Comparison of ENCODE assay signal across 9 cellular contexts in genomic region chr2:23387221-23387550, GRCh38. TPM values are rescaled to one million over a fixed set of nuclear protein-coding genes. Genes with fewer than 3 reads are reported as not detected.
DNase-seq lines count a peak whose midpoint lies in the region; ATAC-seq, FAIRE-seq and TF ChIP-seq lines count a peak whose summit lies in the region.
"Had no signal": no experiment of that assay in that cellular context is flagged by ENCODE, and none has a peak within 500 bp of the region (broad histone marks: within the 10 kb centered on the region; RNA-seq: fewer than 3 reads in every experiment).

No MANE protein-coding gene starts in this region.

- H3K36me3 Mint-ChIP-seq in activated CD4-positive, alpha-beta T cell treated with anti-CD3 and anti-CD28 coated beads for 36 hours (ENCODE audit: low read depth): no peaks in the 10 kb centered on the region
- H3K36me3 Mint-ChIP-seq in activated T-helper 1 cell treated with anti-CD3 and anti-CD28 coated beads, Interleukin-12 subunit alpha, Interleukin-12 subunit beta, Interleukin-2, Interleukin-4 antibody, amounts not matched to agents 30 ng/mL and 10 ng/mL and 1 ng/mL, durations not matched to agents 14 hours and 24 hours and 36 hours (ENCODE audit: low read depth): no peaks in the 10 kb centered on the region

- no peaks in the 10 kb centered on the region for H3K27me3 ChIP-seq in keratinocyte (ENCODE audit: control insufficient read depth, extremely low read depth, insufficient read depth, low read length)
- H3K27me3 ChIP-seq in testis: no peaks in the 10 kb centered on the region

- H4K20me1 ChIP-seq in keratinocyte (ENCODE audit: control insufficient read depth, extremely low read depth, insufficient read depth, low read length): no peaks in the 10 kb centered on the region

- intact Hi-C loops in activated CD4-positive, alpha-beta T cell treated with anti-CD3 and anti-CD28 coated beads for 36 hours (cut with DNase I, micrococcal nuclease): loop anchor here in 1 of 2 experiments (10.0 kb wide), 2 partner anchors 538 to 688 kb away; partner anchors contain the start of genes ATAD2B and SF3B6
- intact Hi-C loops in activated T-helper 1 cell treated with anti-CD3 and anti-CD28 coated beads, Interleukin-12 subunit alpha, Interleukin-12 subunit beta, Interleukin-2, Interleukin-4 antibody, amounts not matched to agents 30 ng/mL and 10 ng/mL and 1 ng/mL, durations not matched to agents 14 hours and 24 hours and 36 hours (cut with micrococcal nuclease): loop anchor here (2.0 to 5.0 kb wide), 2 partner anchors 65 to 102 kb away; no protein-coding TSS in a partner anchor
- intact Hi-C loops in testis (cut with DNase I; ENCODE audit: low total_unique reads): no loop called here

- peaks cover 65% of the 10 kb centered on the region for H3K27me3 Mint-ChIP-seq in activated CD4-positive, alpha-beta T cell treated with anti-CD3 and anti-CD28 coated beads for 36 hours
- peaks cover 71% of the 10 kb centered on the region for H3K27me3 Mint-ChIP-seq in activated T-helper 1 cell treated with anti-CD3 and anti-CD28 coated beads, Interleukin-12 subunit alpha, Interleukin-12 subunit beta, Interleukin-2, Interleukin-4 antibody, amounts not matched to agents 30 ng/mL and 10 ng/mL and 1 ng/mL, durations not matched to agents 14 hours and 24 hours and 36 hours (ENCODE audit: insufficient read depth)

- H3K4me1 ChIP-seq in keratinocyte (ENCODE audit: control insufficient read depth, extremely low read depth, insufficient read depth, low read length) (peaks cover 29% of the 10 kb centered on the region), testis (no peaks in the 10 kb centered on the region)

- CTCF ChIA-PET in activated CD4-positive, alpha-beta T cell treated with anti-CD3 and anti-CD28 coated beads for 36 hours (lab: Charles Lee): no interaction called here

- POLR2A ChIA-PET in activated CD4-positive, alpha-beta T cell treated with anti-CD3 and anti-CD28 coated beads for 36 hours (lab: Charles Lee): no interaction called here

- H3K9ac ChIP-seq in keratinocyte (ENCODE audit: control insufficient read depth, extremely low read depth, insufficient read depth, low read length): peak overlapping the region; percentile 73

- H3K9me3 ChIP-seq in keratinocyte (ENCODE audit: control insufficient read depth, low read depth, low read length) (no peaks in the 10 kb centered on the region), testis (no peaks in the 10 kb centered on the region)

- peak overlapping the region; percentile 76 for H3K4me3 Mint-ChIP-seq in activated CD4-positive, alpha-beta T cell treated with anti-CD3 and anti-CD28 coated beads for 36 hours
- H3K4me3 Mint-ChIP-seq in activated T-helper 1 cell treated with anti-CD3 and anti-CD28 coated beads, Interleukin-12 subunit alpha, Interleukin-12 subunit beta, Interleukin-2, Interleukin-4 antibody, amounts not matched to agents 30 ng/mL and 10 ng/mL and 1 ng/mL, durations not matched to agents 14 hours and 24 hours and 36 hours: peak overlapping the region; percentile 71

- WGBS in testis, 2 donors: 5 to 11% methylated on average over 9 of the region's 9 CpGs

- H3K9me1 ChIP-seq in keratinocyte (ENCODE audit: control insufficient read depth, extremely low read depth, insufficient read depth, low read length): peaks cover 2% of the 10 kb centered on the region

- H3K36me3 ChIP-seq in keratinocyte (ENCODE audit: control insufficient read depth in 2 of 2, extremely low read depth in 1 of 2, insufficient read depth in 2 of 2, low read length in 2 of 2): no peaks in the 10 kb centered on the region
- H3K36me3 ChIP-seq in testis (ENCODE audit: low read depth, missing control alignments): no peaks in the 10 kb centered on the region

- no peaks in the 10 kb centered on the region for H3K9me3 Mint-ChIP-seq in activated CD4-positive, alpha-beta T cell treated with anti-CD3 and anti-CD28 coated beads for 36 hours (ENCODE audit: low read depth)
- H3K9me3 Mint-ChIP-seq in activated T-helper 1 cell treated with anti-CD3 and anti-CD28 coated beads, Interleukin-12 subunit alpha, Interleukin-12 subunit beta, Interleukin-2, Interleukin-4 antibody, amounts not matched to agents 30 ng/mL and 10 ng/mL and 1 ng/mL, durations not matched to agents 14 hours and 24 hours and 36 hours: no peaks in the 10 kb centered on the region

- no peak overlapping the region for H3K27ac ChIP-seq in keratinocyte (ENCODE audit: control insufficient read depth, insufficient read depth, low read length)
- no peak overlapping the region for H3K27ac ChIP-seq in testis

- peaks cover 18% of the 10 kb centered on the region for H3K4me1 Mint-ChIP-seq in activated CD4-positive, alpha-beta T cell treated with anti-CD3 and anti-CD28 coated beads for 36 hours
- peaks cover 5% of the 10 kb centered on the region for H3K4me1 Mint-ChIP-seq in activated T-helper 1 cell treated with anti-CD3 and anti-CD28 coated beads, Interleukin-12 subunit alpha, Interleukin-12 subunit beta, Interleukin-2, Interleukin-4 antibody, amounts not matched to agents 30 ng/mL and 10 ng/mL and 1 ng/mL, durations not matched to agents 14 hours and 24 hours and 36 hours (ENCODE audit: low read depth)

- H3K4me2 ChIP-seq in keratinocyte (ENCODE audit: control insufficient read depth, extremely low read depth, insufficient read depth, low read depth, low read length): peak overlapping the region; percentile 89

- FAIRE-seq in keratinocyte (lab: Jason Lieb, UNC) (no peak), GM12891 (lab: Jason Lieb, UNC) (no peak)

- no peak overlapping the region for H3K27ac Mint-ChIP-seq in activated CD4-positive, alpha-beta T cell treated with anti-CD3 and anti-CD28 coated beads for 36 hours
- H3K27ac Mint-ChIP-seq in activated T-helper 1 cell treated with anti-CD3 and anti-CD28 coated beads, Interleukin-12 subunit alpha, Interleukin-12 subunit beta, Interleukin-2, Interleukin-4 antibody, amounts not matched to agents 30 ng/mL and 10 ng/mL and 1 ng/mL, durations not matched to agents 14 hours and 24 hours and 36 hours: no peak overlapping the region

- no peak for ATAC-seq in activated CD4-positive, alpha-beta T cell treated with anti-CD3 and anti-CD28 coated beads for 36 hours

- no peak for TF ChIP-seq POLR2A in testis (IDR thresholded peaks at IDR 0.05)
- no peak for TF ChIP-seq POLR2A in GM12891 (IDR thresholded peaks at IDR 0.05; ENCODE audit: low read depth, low read length)

- peak overlapping the region; percentile 66 to 76 (median 73) for H3K4me3 ChIP-seq in keratinocyte (ENCODE audit: control insufficient read depth in 2 of 3, extremely low read depth in 1 of 3, insufficient read depth in 2 of 3, low read depth in 1 of 3, low read length in 3 of 3)
- peak overlapping the region; percentile 62 to 64 for H3K4me3 ChIP-seq in testis

- TF ChIP-seq CTCF in keratinocyte (optimal IDR thresholded peaks at IDR 0.05 in 1 of 3, IDR thresholded peaks at IDR 0.05 in 1 of 3, conservative IDR thresholded peaks at IDR 0.05 in 1 of 3; ENCODE audit: extremely low read depth in 1 of 3, insufficient read depth in 2 of 3, low read length in 3 of 3) (no peak), testis (IDR thresholded peaks at IDR 0.05) (no peak)

- peaks cover 29% of the 10 kb centered on the region for H3K79me2 ChIP-seq in keratinocyte (ENCODE audit: control insufficient read depth, insufficient read depth, low read length)

- DNase-seq in activated CD4-positive, alpha-beta T cell treated with anti-CD3 and anti-CD28 coated beads for 36 hours: no peak
- no peak for DNase-seq in activated CD4-positive, alpha-beta T cell treated with anti-CD3 and anti-CD28 coated beads for 1 hour
- DNase-seq in activated T-helper 1 cell treated with anti-CD3 and anti-CD28 coated beads, Interleukin-12 subunit alpha, Interleukin-12 subunit beta, Interleukin-2, Interleukin-4 antibody, amounts not matched to agents 30 ng/mL and 10 ng/mL and 1 ng/mL, durations not matched to agents 14 hours and 24 hours and 36 hours (ENCODE audit: low spot score): no peak
- no peak for DNase-seq in keratinocyte (ENCODE audit: low read depth, low spot score)
- DNase-seq in testis: no peak
- no peak for DNase-seq in GM12891 (ENCODE audit: insufficient read length, low spot score)
- no peak for DNase-seq in NCI-H187 treated with DMSO at 0.1 percent for 48 hours (lab: John Stamatoyannopoulos, UW)
- no peak for DNase-seq in NCI-H69 (lab: John Stamatoyannopoulos, UW)
- DNase-seq: DMS 273 treated with DMSO at 0.1 percent for 48 hours had no signal

- dilution Hi-C loops in keratinocyte (cut with MboI; ENCODE audit: extremely low pct_ligation_motif_present, low sequenced_read_pairs): no loop called here

- H2AFZ ChIP-seq in keratinocyte (ENCODE audit: control insufficient read depth, low read length): peak overlapping the region; percentile 46

TF ChIP-seq in GM12891, 5 proteins besides CTCF, POLR2A, EP300 and RAD21:
- TF ChIP-seq POLR2AphosphoS5 (IDR thresholded peaks at IDR 0.05; ENCODE audit: low read depth, low read length) (no peak), PAX5 (IDR thresholded peaks at IDR 0.05; ENCODE audit: insufficient read depth, low read length, severe bottlenecking) (no peak), TAF1 (IDR thresholded peaks at IDR 0.05; ENCODE audit: low read depth, low read length) (no peak), POU2F2 (IDR thresholded peaks at IDR 0.05; ENCODE audit: low read depth, low read length) (no peak), SPI1 (IDR thresholded peaks at IDR 0.05; ENCODE audit: low read depth, low read length) (no peak)

RNA-seq across cellular contexts. Expression of gene KLHL29, which starts 2.2 kb away (rescaled TPM):
- total RNA-seq in activated CD4-positive, alpha-beta T cell treated with anti-CD3 and anti-CD28 coated beads for 36 hours: 1 to 10 TPM; 1.7 to 2.0 TPM
- 2.8 and 3.3 TPM in 2 replicates for total RNA-seq in activated T-helper 1 cell treated with anti-CD3 and anti-CD28 coated beads, Interleukin-12 subunit alpha, Interleukin-12 subunit beta, Interleukin-2, Interleukin-4 antibody, amounts not matched to agents 30 ng/mL and 10 ng/mL and 1 ng/mL, durations not matched to agents 14 hours and 24 hours and 36 hours
- 4.7 to 6.4 TPM (median 5.5 TPM) in 3 replicates for polyA plus RNA-seq in keratinocyte
- polyA plus RNA-seq in keratinocyte (2011; ENCODE audit: low read depth): 3.5 TPM
- polyA plus RNA-seq in keratinocyte (2011; cell fraction: cytosol; rRNA removed): 4.8 and 6.4 TPM in 2 replicates
- polyA plus RNA-seq in keratinocyte (2011; cell fraction: nucleus; rRNA removed): 18.9 and 23.7 TPM in 2 replicates
- polyA plus RNA-seq in keratinocyte (2012; ENCODE audit: low replicate concordance): 7.6 and 7.7 TPM in 2 replicates
- 4.6 to 9.8 TPM (median 8.6 TPM) in 3 replicates for polyA minus RNA-seq in keratinocyte
- polyA minus RNA-seq in keratinocyte (2011; cell fraction: cytosol; rRNA and poly(A)+ RNA removed): 5.6 TPM
- 11.4 and 14.5 TPM in 2 replicates for polyA minus RNA-seq in keratinocyte (2011; cell fraction: nucleus; rRNA and poly(A)+ RNA removed)
- 10 to 100 TPM in 1 of 2 donors, 1 to 10 TPM in 1; 7.9 to 10.9 TPM for total RNA-seq in testis
- 3.3 TPM for polyA plus RNA-seq in testis (ENCODE audit: insufficient read depth, low read depth, low replicate concordance)
- 2.1 TPM for polyA plus RNA-seq in GM12891 (2012; ENCODE audit: low read depth, missing spikeins)
